Comparison of ENCODE assay signal across 1 cellular context in genomic region chr6:153002613-153003293, GRCh38.
A peak's percentile ranks its signal among the peaks of the same experiment; 100 is the strongest.
TF ChIP-seq lines count a peak whose summit lies in the region.

Gene MTRF1L (minus strand): TSS chr6:153002709. CDS start chr6:153002685, 24 bp downstream.

TF ChIP-seq in HepG2, 621 proteins besides CTCF, POLR2A, EP300 and RAD21 (continued from another document and continues in another):
- TF ChIP-seq ZNF646 (CRISPR knock-in tag; IDR thresholded peaks at IDR 0.05) = no peak
- TF ChIP-seq ATF1 (CRISPR knock-in tag; IDR thresholded peaks at IDR 0.05) = peak; percentile 70
- no peak for TF ChIP-seq HOXA9 (CRISPR knock-in tag; IDR thresholded peaks at IDR 0.05; ENCODE audit: borderline replicate concordance)
- no peak; the same call in 1 of the 2 replicates for TF ChIP-seq ZNF34 (CRISPR knock-in tag; IDR thresholded peaks at IDR 0.05; ENCODE audit: borderline replicate concordance)
- no peak for TF ChIP-seq ZHX1 (CRISPR knock-in tag; IDR thresholded peaks at IDR 0.05; ENCODE audit: low read depth)
- TF ChIP-seq YEATS4 (CRISPR knock-in tag; IDR thresholded peaks at IDR 0.05; ENCODE audit: borderline replicate concordance) = peak; percentile 89
- TF ChIP-seq SRSF9 (IDR thresholded peaks at IDR 0.05; ENCODE audit: borderline replicate concordance, insufficient read depth, low read depth, low read length, poor library complexity, severe bottlenecking) = no peak
- no peak for TF ChIP-seq PAWR (CRISPR knock-in tag; IDR thresholded peaks at IDR 0.05; ENCODE audit: borderline replicate concordance)
- peak; percentile 83 for TF ChIP-seq NR2C2 (CRISPR knock-in tag; IDR thresholded peaks at IDR 0.05; ENCODE audit: borderline replicate concordance)
- no peak for TF ChIP-seq ZNF546 (CRISPR knock-in tag; conservative IDR thresholded peaks at IDR 0.05)
- TF ChIP-seq HIC2 (CRISPR knock-in tag; IDR thresholded peaks at IDR 0.05; ENCODE audit: low read depth) = no peak
- no peak; the same call in 1 of the 2 replicates for TF ChIP-seq NCOA2 (CRISPR knock-in tag; IDR thresholded peaks at IDR 0.05)
- 0 out of 2 replicates have a peak, but pooled peaks have one; percentile 16 for TF ChIP-seq ZKSCAN5 (CRISPR knock-in tag; IDR thresholded peaks at IDR 0.05)
- peak; percentile 82 for TF ChIP-seq GABPA (IDR thresholded peaks at IDR 0.05; ENCODE audit: low read depth, low read length)
- TF ChIP-seq GABPA (CRISPR knock-in tag; IDR thresholded peaks at IDR 0.05; ENCODE audit: low read depth) = peak; percentile 95
- no peak for TF ChIP-seq CREBL2 (CRISPR knock-in tag; IDR thresholded peaks at IDR 0.05; ENCODE audit: borderline replicate concordance)
- no peak for TF ChIP-seq ZFP37 (CRISPR knock-in tag; IDR thresholded peaks at IDR 0.05; ENCODE audit: borderline replicate concordance)
- TF ChIP-seq SALL2 (CRISPR knock-in tag; IDR thresholded peaks at IDR 0.05) = peak; percentile 64; the same call in 1 of the 2 replicates
- TF ChIP-seq TGIF2 (CRISPR knock-in tag; IDR thresholded peaks at IDR 0.05) = no peak; the same call in 1 of the 2 replicates
- no peak for TF ChIP-seq PCBP2 (optimal IDR thresholded peaks at IDR 0.05; ENCODE audit: low read depth, low read length, poor library complexity, severe bottlenecking)
- peak; percentile 26 for TF ChIP-seq JARID2 (CRISPR knock-in tag; IDR thresholded peaks at IDR 0.05; ENCODE audit: insufficient replicate concordance)
- TF ChIP-seq HDAC6 (IDR thresholded peaks at IDR 0.05; ENCODE audit: low read depth, low read length) = no peak
- TF ChIP-seq CENPX (CRISPR knock-in tag; IDR thresholded peaks at IDR 0.05) = no peak
- no peak; the same call in 1 of the 2 replicates for TF ChIP-seq ZNF615 (CRISPR knock-in tag; IDR thresholded peaks at IDR 0.05; ENCODE audit: borderline replicate concordance)
- TF ChIP-seq U2AF1 (optimal IDR thresholded peaks at IDR 0.05; ENCODE audit: low read depth, low read length) = no peak
- no peak for TF ChIP-seq ZNF282 (IDR thresholded peaks at IDR 0.05; ENCODE audit: partially characterized antibody)
- peak; percentile 81 for TF ChIP-seq ARID4A (CRISPR knock-in tag; IDR thresholded peaks at IDR 0.05; ENCODE audit: borderline replicate concordance)
- peak; percentile 74; the same call in 1 of the 2 replicates for TF ChIP-seq ZNF746 (CRISPR knock-in tag; IDR thresholded peaks at IDR 0.05)
- TF ChIP-seq ZNF431 (CRISPR knock-in tag; IDR thresholded peaks at IDR 0.05; ENCODE audit: borderline replicate concordance, low read depth) = peak; percentile 85; the same call in 1 of the 2 replicates
- no peak for TF ChIP-seq ETV6 (CRISPR knock-in tag; conservative IDR thresholded peaks at IDR 0.05)
- TF ChIP-seq EHMT2 (IDR thresholded peaks at IDR 0.05; ENCODE audit: borderline replicate concordance, low read depth, low read length) = no peak
- TF ChIP-seq ZBED4 (CRISPR knock-in tag; IDR thresholded peaks at IDR 0.05; ENCODE audit: borderline replicate concordance) = peak; percentile 94
- no peak for TF ChIP-seq ZNF678 (CRISPR knock-in tag; IDR thresholded peaks at IDR 0.05)
- no peak for TF ChIP-seq GPN1 (CRISPR knock-in tag; IDR thresholded peaks at IDR 0.05; ENCODE audit: borderline replicate concordance)
- TF ChIP-seq ZNF383 (CRISPR knock-in tag; IDR thresholded peaks at IDR 0.05; ENCODE audit: borderline replicate concordance) = no peak
- no peak for TF ChIP-seq CBX1 (IDR thresholded peaks at IDR 0.05; ENCODE audit: low read depth)
- peak; percentile 61; the same call in 1 of the 2 replicates for TF ChIP-seq NCOR1 (IDR thresholded peaks at IDR 0.05; ENCODE audit: borderline replicate concordance, low read length)
- TF ChIP-seq EEA1 (CRISPR knock-in tag; IDR thresholded peaks at IDR 0.05; ENCODE audit: borderline replicate concordance) = 0 out of 2 replicates have a peak, but pooled peaks have one; percentile 10
